ENCODE assay signal across 8 cellular contexts in genomic region chr5:147453901-147454814, GRCh38.
DNase-seq lines count a peak whose midpoint lies in the region; ATAC-seq lines count a peak whose summit lies in the region.

No MANE protein-coding gene starts in this region.

- peak overlapping the region; percentile 60 for H3K27ac ChIP-seq in cingulate gyrus (ENCODE audit: low read depth, low read length)

- ATAC-seq in GM18907 (IDR thresholded peaks at IDR 0.05; ENCODE audit: unreplicated experiment), result peak; percentile 89
- peak; percentile 85 for ATAC-seq in HG03159 (IDR thresholded peaks at IDR 0.05; ENCODE audit: unreplicated experiment)

- DNase-seq in AG08395 (ENCODE audit: low spot score) (peak; percentile 90), NCI-H2227 treated with DMSO at 0.1 percent for 48 hours (lab: John Stamatoyannopoulos, UW) (peak; percentile 84), left kidney (ENCODE audit: low read depth, low spot score) (peak; percentile 98)
- peak; percentile 80 for DNase-seq in activated CD4-positive, alpha-beta T cell treated with anti-CD3 and anti-CD28 coated beads for 48 hours
- peak; percentile 42 to 64 (median 56) for DNase-seq in stimulated activated CD4-positive, alpha-beta T cell treated with anti-CD3 and anti-CD28 coated beads, Interleukin-1b, Interleukin-23, amount 100 ng/mL, for 24 hours (ENCODE audit: low read depth in 4 of 4, low spot score in 1 of 4)

Comparison
In these comparisons a context has a peak if more than half of its experiments do, and no peak if none do; other contexts are left out.
1. Peak in every context shown above with its lines: DNase-seq, ATAC-seq and H3K27ac ChIP-seq.